Comparison of ENCODE assay signal across 20 cellular contexts in the genomic region with DNA sequence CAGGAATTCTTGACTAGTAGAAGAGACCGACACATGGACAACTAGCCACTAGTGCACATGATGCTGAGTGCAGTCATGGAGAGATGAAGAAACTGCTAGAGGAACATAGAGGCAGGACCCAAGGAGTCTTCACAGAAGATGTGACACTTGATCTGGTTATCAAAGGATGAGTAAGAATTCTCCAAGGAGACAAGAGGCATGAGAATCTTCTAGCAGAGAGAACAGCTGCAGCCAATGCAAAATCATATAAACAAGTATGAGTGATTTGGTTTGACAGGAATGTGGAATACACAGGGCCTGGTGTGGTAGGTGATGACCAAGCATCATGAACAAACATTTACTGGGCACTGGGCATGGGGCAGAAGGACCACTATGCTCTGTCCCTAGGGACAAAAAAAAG.
"Had no signal": no experiment of that assay in that cellular context is flagged by ENCODE, and none has a peak within 500 bp of the region (broad histone marks: within the 10 kb centered on the region; RNA-seq: fewer than 3 reads in every experiment).

No MANE protein-coding gene starts in this region.

- H3K9me3 Mint-ChIP-seq: activated naive CD4-positive, alpha-beta T cell treated with anti-CD3 and anti-CD28 coated beads, Interleukin-2, amount 50 U/mL, for 24 hours; activated T-cell treated with anti-CD3 and anti-CD28 coated beads, Interleukin-2, amount 50 U/mL, for 72 hours; natural killer cell had no signal

- H3K27ac Mint-ChIP-seq: activated naive CD4-positive, alpha-beta T cell treated with anti-CD3 and anti-CD28 coated beads, Interleukin-2, amount 50 U/mL, for 24 hours; activated T-cell treated with anti-CD3 and anti-CD28 coated beads, Interleukin-2, amount 50 U/mL, for 72 hours; natural killer cell had no signal

- H3K27ac ChIP-seq: neutrophil, pancreas, thyroid gland, VCaP had no signal

- H3K9me3 ChIP-seq: esophagus squamous epithelium, gastrocnemius medialis, heart left ventricle, neutrophil, pancreas, thyroid gland had no signal

- H3K4me1 Mint-ChIP-seq: activated naive CD4-positive, alpha-beta T cell treated with anti-CD3 and anti-CD28 coated beads, Interleukin-2, amount 50 U/mL, for 24 hours; natural killer cell had no signal

- H3K36me3 Mint-ChIP-seq: activated naive CD4-positive, alpha-beta T cell treated with anti-CD3 and anti-CD28 coated beads, Interleukin-2, amount 50 U/mL, for 24 hours; natural killer cell had no signal

- H3K36me3 ChIP-seq: esophagus squamous epithelium, gastrocnemius medialis, heart left ventricle, neutrophil, pancreas, thyroid gland had no signal

- DNase-seq: activated CD4-positive, CD25-positive, alpha-beta regulatory T cell treated with anti-CD3 and anti-CD28 coated beads, Interleukin-2, amount 50 U/mL, for 72 hours; activated CD8-positive, alpha-beta memory T cell treated with anti-CD3 and anti-CD28 coated beads for 24 hours; activated CD8-positive, alpha-beta memory T cell treated with anti-CD3 and anti-CD28 coated beads, Interleukin-2, amount 50 U/mL, for 48 hours; activated gamma-delta T cell; activated T-cell treated with anti-CD3 and anti-CD28 coated beads, Interleukin-2, amount 50 U/mL, for 72 hours; dermis blood vessel endothelial cell; effector memory CD4-positive, alpha-beta T cell; esophagus squamous epithelium; heart left ventricle; mesendoderm; natural killer cell; pancreas; stimulated activated naive CD4-positive, alpha-beta T cell; T-helper 2 cell; thyroid gland had no signal

- H3K4me1 ChIP-seq: gastrocnemius medialis, pancreas, thyroid gland had no signal

- H3K27me3 ChIP-seq: gastrocnemius medialis, heart left ventricle, neutrophil, pancreas, thyroid gland had no signal

- ATAC-seq: activated T-cell treated with anti-CD3 and anti-CD28 coated beads, Interleukin-2, amount 50 U/mL, for 72 hours; heart left ventricle; natural killer cell; pancreas; sciatic nerve had no signal

- H3K4me3 ChIP-seq: esophagus squamous epithelium, gastrocnemius medialis, heart left ventricle, pancreas, thyroid gland had no signal

- H3K4me3 Mint-ChIP-seq: activated naive CD4-positive, alpha-beta T cell treated with anti-CD3 and anti-CD28 coated beads, Interleukin-2, amount 50 U/mL, for 24 hours; activated T-cell treated with anti-CD3 and anti-CD28 coated beads, Interleukin-2, amount 50 U/mL, for 72 hours; natural killer cell had no signal
